8 cellular contexts compared by ENCODE assay signal in the genomic region with DNA sequence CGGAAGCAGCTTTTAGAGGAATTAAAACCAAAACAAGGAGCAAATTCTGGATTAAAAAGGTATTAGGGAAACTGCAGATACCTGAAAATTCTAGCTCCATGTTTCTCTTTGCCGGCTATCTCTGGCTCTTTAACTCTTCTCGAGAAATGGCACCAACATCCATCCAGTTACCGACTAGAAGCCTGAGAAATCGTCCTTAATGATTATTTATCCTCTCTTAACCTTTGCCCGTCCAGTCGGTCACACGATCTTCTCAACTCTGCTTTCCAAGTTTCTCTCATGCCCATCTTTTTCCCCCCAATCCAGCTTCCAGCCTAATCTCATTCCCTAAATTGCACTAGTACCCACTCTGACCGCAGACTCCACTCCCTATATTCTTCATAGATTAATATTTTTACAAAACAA. TPM values are rescaled to one million over a fixed set of nuclear protein-coding genes. Genes with fewer than 3 reads are reported as not detected.
A peak's percentile ranks its signal among the peaks of the same experiment; 100 is the strongest.
DNase-seq lines count a peak whose midpoint lies in the region; TF ChIP-seq lines count a peak whose summit lies in the region.

No MANE protein-coding gene starts in this region.

- no peaks in the 10 kb centered on the region; the same call in 1 of the 2 replicates for H3F3A ChIP-seq in DOHH2 (ENCODE audit: control insufficient read depth, insufficient read depth)

- H3K4me1 Mint-ChIP-seq in H9, result peaks cover 3 to 6% of the 10 kb centered on the region in 2 experiments; a peak in 2 of 4 replicates

- POLR2A ChIA-PET in RWPE1 (lab: Yijun Ruan, JAX; ENCODE audit: low non-redundant PET), result no interaction called here

- H3K79me2 ChIP-seq in DOHH2 (ENCODE audit: control insufficient read depth, low read length) (peaks cover 45% of the 10 kb centered on the region), H9 (ENCODE audit: insufficient read depth, low read length) (peaks cover 7% of the 10 kb centered on the region; the same call in 1 of the 2 replicates)

- no peak overlapping the region for H3K4ac ChIP-seq in H9 (ENCODE audit: low read depth, low read length)

- TF ChIP-seq CTCF in DOHH2 (IDR thresholded peaks at IDR 0.05; ENCODE audit: low read depth, low read length, poor library complexity, severe bottlenecking) (no peak), H9 (conservative IDR thresholded peaks at IDR 0.05) (no peak), RWPE1 (conservative IDR thresholded peaks at IDR 0.05; ENCODE audit: low read depth) (no peak), right atrium auricular region (IDR thresholded peaks at IDR 0.05) (no peak)

- no peak overlapping the region for H3K27ac Mint-ChIP-seq in H9

- peaks cover 12% of the 10 kb centered on the region for H3K23me2 ChIP-seq in H9 (ENCODE audit: insufficient read length, low read depth, low read length, poor library complexity, severe bottlenecking)

- no peaks in the 10 kb centered on the region for H3K9me3 Mint-ChIP-seq in H9

- H3K27ac ChIP-seq in DOHH2 (ENCODE audit: low read depth, low read length) (peak overlapping the region; percentile 90), H9 (ENCODE audit: insufficient read length, low read depth, low read length) (peak overlapping the region; percentile 86), RWPE1 (peak overlapping the region; percentile 87), right atrium auricular region (peak overlapping the region; percentile 90 to 92), temporal lobe (ENCODE audit: low read depth, low read length) (peak overlapping the region; percentile 87)

- H4K5ac ChIP-seq in H9 (ENCODE audit: insufficient read length, low read depth, low read length), result no peak overlapping the region

- peak overlapping the region; percentile 84 for H3K18ac ChIP-seq in H9 (ENCODE audit: insufficient read length, low read depth, low read length)

- no peaks in the 10 kb centered on the region for H3K9me2 ChIP-seq in DOHH2 (replicated peaks; ENCODE audit: control insufficient read depth, low read length)

- no peak overlapping the region for H3K56ac ChIP-seq in H9 (ENCODE audit: insufficient read length, low read depth, low read length)

- H3K23ac ChIP-seq in H9 (ENCODE audit: insufficient read length, low read depth, low read length), result no peak overlapping the region

- H2BK120ac ChIP-seq in H9 (ENCODE audit: low read depth, low read length, poor library complexity, severe bottlenecking), result no peak overlapping the region

- H3K4me3 Mint-ChIP-seq in H9, result no peak overlapping the region

- H3K27me3 ChIP-seq in DOHH2 (ENCODE audit: control insufficient read depth, low read length), result no peaks in the 10 kb centered on the region
- no peaks in the 10 kb centered on the region for H3K27me3 ChIP-seq in H9 (ENCODE audit: insufficient read depth, low read length)
- H3K27me3 ChIP-seq in right atrium auricular region, result no peaks in the 10 kb centered on the region

- no peaks in the 10 kb centered on the region for H4K20me1 ChIP-seq in DOHH2 (ENCODE audit: control insufficient read depth, insufficient read depth, low read depth, low read length)
- no peaks in the 10 kb centered on the region for H4K20me1 ChIP-seq in H9 (ENCODE audit: control insufficient read depth, insufficient read depth, insufficient read length)

- H3K4me1 ChIP-seq in DOHH2 (ENCODE audit: control insufficient read depth, low read length), result peaks cover 21% of the 10 kb centered on the region
- H3K4me1 ChIP-seq in H9 (ENCODE audit: insufficient read depth, low read length), result no peaks in the 10 kb centered on the region
- H3K4me1 ChIP-seq in right atrium auricular region, result peaks cover 0 to 14% of the 10 kb centered on the region in 2 donors

- DNase-seq in H9 (no peak), RWPE1 (ENCODE audit: low spot score) (no peak), right atrium auricular region (ENCODE audit: low spot score) (no peak), hepatic stellate cell (ENCODE audit: low spot score) (no peak), occipital lobe (lab: John Stamatoyannopoulos, UW) (no peak), SIG-M5 treated with dmso at 0.1 percent for 504 hours (lab: John Stamatoyannopoulos, UW; ENCODE audit: unreplicated experiment) (no peak)

- H4K91ac ChIP-seq in H9 (ENCODE audit: insufficient read length, low read depth, low read length), result no peak overlapping the region

- H3K9me3 ChIP-seq in DOHH2 (ENCODE audit: control insufficient read depth, insufficient read depth, low read length), result no peaks in the 10 kb centered on the region
- no peaks in the 10 kb centered on the region for H3K9me3 ChIP-seq in H9 (ENCODE audit: control insufficient read depth, low read depth, low read length)
- H3K9me3 ChIP-seq in right atrium auricular region, result no peaks in the 10 kb centered on the region

- H3K4me2 ChIP-seq in DOHH2 (ENCODE audit: low read length) (peak overlapping the region; percentile 65), H9 (ENCODE audit: insufficient read depth, insufficient read length, low read length) (peak overlapping the region; percentile 90)

- no peak overlapping the region for H2AFZ ChIP-seq in H9 (ENCODE audit: low read length)

- H3K79me1 ChIP-seq in H9 (ENCODE audit: insufficient read depth, low read depth, low read length, poor library complexity, severe bottlenecking), result no peaks in the 10 kb centered on the region

- no peak overlapping the region for H4K8ac ChIP-seq in H9 (replicated peaks; ENCODE audit: insufficient read length, low read depth, low read length)

- no CpG with 5 or more reads among the region's 9 CpGs for WGBS in H9 (ENCODE audit: extremely low coverage, insufficient read length, low lambda C conversion rate)

- H2AK5ac ChIP-seq in H9 (ENCODE audit: insufficient read length, low read length), result no peak overlapping the region

- no peak overlapping the region for H3T11ph ChIP-seq in H9 (ENCODE audit: low read length)

- H3K27me3 Mint-ChIP-seq in H9 (ENCODE audit: low read depth), result no peaks in the 10 kb centered on the region

- H3K36me3 Mint-ChIP-seq in H9 (ENCODE audit: insufficient read depth in 1 of 3, low read depth in 3 of 3), result peaks cover 9 to 22% (median 18%) of the 10 kb centered on the region in 3 experiments; a peak in 6 of 7 replicates

- H3K14ac ChIP-seq in H9 (ENCODE audit: insufficient read depth, low read length), result peak overlapping the region; percentile 86; the same call in 1 of the 2 replicates

- H3K36me3 ChIP-seq in DOHH2 (ENCODE audit: control insufficient read depth, low read length), result peaks cover 41% of the 10 kb centered on the region
- H3K36me3 ChIP-seq in right atrium auricular region, result no peaks in the 10 kb centered on the region

- H2BK15ac ChIP-seq in H9 (ENCODE audit: low read depth, low read length), result no peak overlapping the region

- no peak overlapping the region for H2BK20ac ChIP-seq in H9 (ENCODE audit: low read depth, low read length, poor library complexity, severe bottlenecking)

- no peak overlapping the region for H2BK12ac ChIP-seq in H9 (ENCODE audit: insufficient read length, low read depth, low read length)

- H3K4me3 ChIP-seq in DOHH2 (ENCODE audit: low read length), result peak overlapping the region; percentile 96
- H3K4me3 ChIP-seq in right atrium auricular region, result peak overlapping the region; percentile 60 to 62

- H2BK5ac ChIP-seq in H9 (ENCODE audit: insufficient read length, low read length), result no peak overlapping the region

- CTCF ChIA-PET in RWPE1 (lab: Yijun Ruan, JAX), result no interaction called here

- H3K9ac ChIP-seq in H9 (ENCODE audit: extremely low read depth, insufficient read length, low read length), result peak overlapping the region; percentile 98

RNA-seq across cellular contexts. Expression of a gene that starts 0.6 kb away (rescaled TPM):
- 28.1 and 30.7 TPM in 2 replicates for total RNA-seq in H9 (2021)
- total RNA-seq in right atrium auricular region, result under 1 TPM in 1 of 2 donors, not detected in 1; 0.63 TPM
- total RNA-seq in temporal lobe, result 2.0 TPM
- 1.7 TPM for total RNA-seq in occipital lobe
